ENCODE assay signal across 18 cellular contexts in the genomic region with DNA sequence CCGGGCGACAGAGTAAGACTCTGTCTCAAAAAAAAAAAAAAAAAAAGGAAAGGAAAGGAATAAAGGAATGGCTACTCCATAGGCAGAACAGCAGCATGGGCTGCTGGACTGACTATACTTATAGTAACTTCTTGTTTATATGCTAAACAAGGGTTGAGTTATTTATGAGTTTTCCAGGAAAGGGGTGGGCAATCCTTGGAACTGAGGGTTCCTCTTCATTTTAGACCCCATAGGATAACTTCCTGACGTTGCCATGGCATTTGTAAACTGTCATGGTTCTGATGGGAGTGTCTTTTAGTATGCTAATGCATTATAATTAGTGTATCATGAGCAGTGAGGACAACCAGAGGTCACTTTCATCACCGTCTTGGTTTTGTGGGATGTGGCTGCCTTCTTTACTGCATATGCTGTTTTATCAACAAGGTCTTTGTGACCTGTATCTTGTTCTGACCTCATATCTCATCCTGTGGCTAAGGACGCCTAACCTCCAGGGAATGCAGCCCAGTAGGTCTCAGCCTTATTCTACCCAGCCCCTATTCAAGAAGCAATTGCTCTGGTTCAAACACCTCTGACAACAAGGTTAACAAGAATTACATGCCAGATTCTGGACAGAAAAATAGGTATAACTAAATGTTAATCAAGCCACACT.
DNase-seq lines count a peak whose midpoint lies in the region; ATAC-seq, FAIRE-seq and TF ChIP-seq lines count a peak whose summit lies in the region.
"Had no signal": no experiment of that assay in that cellular context is flagged by ENCODE, and none has a peak within 500 bp of the region (broad histone marks: within the 10 kb centered on the region; RNA-seq: fewer than 3 reads in every experiment).

No MANE protein-coding gene starts in this region.

- CTCF ChIA-PET in K562 (lab: Yijun Ruan, JAX; ENCODE audit: low intra/inter-chr PET ratio) = no interaction called here
- CTCF ChIA-PET in naive thymus-derived CD4-positive, alpha-beta T cell (lab: Charles Lee) = interaction anchor here (0.7 kb wide), 1 partner anchor 719 kb away, joined by 4 read pairs; no protein-coding TSS in a partner anchor

- H3K4ac ChIP-seq in H9 (ENCODE audit: low read depth, low read length) = no peak overlapping the region

- peak overlapping the region; percentile 19 to 85 (median 81); a peak in 6 of 7 replicates for H3K27ac Mint-ChIP-seq in H9
- H3K27ac Mint-ChIP-seq in naive thymus-derived CD4-positive, alpha-beta T cell = no peak overlapping the region
- H3K27ac Mint-ChIP-seq: CD8-positive, alpha-beta T cell; GM23338 had no signal

- no peak overlapping the region for H3K4me3 Mint-ChIP-seq in H9
- no peak overlapping the region for H3K4me3 Mint-ChIP-seq in naive thymus-derived CD4-positive, alpha-beta T cell
- H3K4me3 Mint-ChIP-seq: CD8-positive, alpha-beta T cell; GM23338 had no signal

- no peak overlapping the region for H2BK20ac ChIP-seq in H9 (ENCODE audit: low read depth, low read length, poor library complexity, severe bottlenecking)

- no peak for TF ChIP-seq POLR2A in K562 (conservative IDR thresholded peaks at IDR 0.05)

- DNase-seq in H9 = no peak
- peak; percentile 5 for DNase-seq in NCI-H226
- peak in 1 of 4 experiments; percentile 18 for DNase-seq in K562 (ENCODE audit: extremely low read depth in 1 of 4, low spot score in 3 of 4)
- DNase-seq in naive thymus-derived CD4-positive, alpha-beta T cell = no peak
- DNase-seq in T-helper 2 cell = no peak
- no peak for DNase-seq in posterior vena cava (ENCODE audit: low spot score)
- DNase-seq: Calu3; CD8-positive, alpha-beta T cell; NCI-H1105; NCI-H2081; Right ventricle myocardium superior had no signal

- TF ChIP-seq RAD21 in K562 (CRISPR knock-in tag; conservative IDR thresholded peaks at IDR 0.05 in 1 of 2, IDR thresholded peaks at IDR 0.05 in 1 of 2) = no peak

- no peak overlapping the region for H2BK12ac ChIP-seq in H9 (ENCODE audit: insufficient read length, low read depth, low read length)

- H3K23me2 ChIP-seq in H9 (ENCODE audit: insufficient read length, low read depth, low read length, poor library complexity, severe bottlenecking) = no peaks in the 10 kb centered on the region

- H2BK120ac ChIP-seq in H9 (ENCODE audit: low read depth, low read length, poor library complexity, severe bottlenecking) = no peak overlapping the region

- no peaks in the 10 kb centered on the region for H3K79me1 ChIP-seq in H9 (ENCODE audit: insufficient read depth, low read depth, low read length, poor library complexity, severe bottlenecking)

- no peak for FAIRE-seq in K562 (lab: Jason Lieb, UNC)
- FAIRE-seq: GM12878, GM19239, HTR-8/SVneo had no signal

- H3K4me1 ChIP-seq in H9 (ENCODE audit: insufficient read depth, low read length) (peaks cover 2% of the 10 kb centered on the region; the same call in 1 of the 2 replicates), K562 (replicated peaks in 1 of 2; ENCODE audit: control insufficient read depth in 2 of 2, insufficient read depth in 2 of 2, low read length in 2 of 2) (peaks cover 0 to 4% of the 10 kb centered on the region in 2 experiments; a peak in 2 of 5 replicates)
- no peaks in the 10 kb centered on the region for H3K4me1 ChIP-seq in naive thymus-derived CD4-positive, alpha-beta T cell (ENCODE audit: control insufficient read depth in 2 of 2, insufficient read depth in 2 of 2, low read length in 2 of 2)
- H3K4me1 ChIP-seq: BLaER1 had no signal

- H3K14ac ChIP-seq in H9 (ENCODE audit: insufficient read depth, low read length) = no peak overlapping the region

- TF ChIP-seq CTCF in H9 (conservative IDR thresholded peaks at IDR 0.05) (no peak), K562 (IDR thresholded peaks at IDR 0.05 in 2 of 3, conservative IDR thresholded peaks at IDR 0.05 in 1 of 3; ENCODE audit: insufficient read depth in 2 of 3, low read depth in 1 of 3, low read length in 3 of 3) (no peak)

- in situ Hi-C loops in K562 (cut with MboI) = no loop called here

- H4K91ac ChIP-seq in H9 (ENCODE audit: insufficient read length, low read depth, low read length) = no peak overlapping the region

- H3K9me3 ChIP-seq in H9 (ENCODE audit: control insufficient read depth, low read depth, low read length) = no peaks in the 10 kb centered on the region
- no peaks in the 10 kb centered on the region for H3K9me3 ChIP-seq in K562 (replicated peaks; ENCODE audit: control insufficient read depth, insufficient read depth, low read depth, low read length)
- no peaks in the 10 kb centered on the region for H3K9me3 ChIP-seq in naive thymus-derived CD4-positive, alpha-beta T cell (ENCODE audit: control insufficient read depth in 2 of 3, low read length in 3 of 3)
- H3K9me3 ChIP-seq: BLaER1 had no signal

- intact Hi-C loops in K562 (cut with micrococcal nuclease) (loop anchor here (10.0 kb wide), 1 partner anchor 368 kb away; no protein-coding TSS in a partner anchor), posterior vena cava (cut with DNase I) (loop anchor here (10.0 kb wide), 3 partner anchors 98 to 378 kb away; partner anchors contain the start of gene CABLES1 (in 1 of the 2))
- intact Hi-C loops in naive thymus-derived CD4-positive, alpha-beta T cell (cut with micrococcal nuclease) = no loop called here

- no peak overlapping the region for H2BK15ac ChIP-seq in H9 (ENCODE audit: low read depth, low read length)

- WGBS in H9 (ENCODE audit: extremely low coverage, insufficient read length, low lambda C conversion rate) = no CpG with 5 or more reads among the region's 5 CpGs
- 9% methylated on average over 5 of the region's 5 CpGs for WGBS in K562 (ENCODE audit: insufficient coverage, low coverage, missing lambda C conversion rate)

- H2AK5ac ChIP-seq in H9 (ENCODE audit: insufficient read length, low read length) = no peak overlapping the region

- POLR2A ChIA-PET in K562 (lab: Yijun Ruan, JAX) = no interaction called here
- POLR2A ChIA-PET in naive thymus-derived CD4-positive, alpha-beta T cell (lab: Charles Lee) = no interaction called here

- no peak overlapping the region for H3K4me2 ChIP-seq in H9 (ENCODE audit: insufficient read depth, insufficient read length, low read length)
- no peak overlapping the region for H3K4me2 ChIP-seq in K562 (ENCODE audit: insufficient read depth, low read length)
- H3K4me2 ChIP-seq: BLaER1, GM23338 had no signal

- no peak overlapping the region for H3K23ac ChIP-seq in H9 (ENCODE audit: insufficient read length, low read depth, low read length)

- H2AFZ ChIP-seq in H9 (ENCODE audit: low read length) (no peak overlapping the region), K562 (ENCODE audit: low read depth, low read length) (no peak overlapping the region)

- peaks cover 23 to 26% of the 10 kb centered on the region in 2 experiments for H3K4me1 Mint-ChIP-seq in H9
- H3K4me1 Mint-ChIP-seq in naive thymus-derived CD4-positive, alpha-beta T cell = peaks cover 0 to 25% (median 12%) of the 10 kb centered on the region in 7 donors

- H3K36me3 Mint-ChIP-seq in H9 (ENCODE audit: insufficient read depth in 1 of 3, low read depth in 3 of 3) = peaks cover 0 to 3% (median 2%) of the 10 kb centered on the region in 3 experiments; a peak in 3 of 7 replicates
- H3K36me3 Mint-ChIP-seq in naive thymus-derived CD4-positive, alpha-beta T cell = peaks cover 0 to 4% (median 0%) of the 10 kb centered on the region in 5 donors
- H3K36me3 Mint-ChIP-seq: CD8-positive, alpha-beta T cell had no signal

- H3K27me3 Mint-ChIP-seq in H9 (ENCODE audit: low read depth) = no peaks in the 10 kb centered on the region; the same call in 1 of the 2 replicates
- peaks cover 0 to 2% (median 0%) of the 10 kb centered on the region in 5 donors for H3K27me3 Mint-ChIP-seq in naive thymus-derived CD4-positive, alpha-beta T cell

- peaks cover 0 to 7% of the 10 kb centered on the region in 2 experiments; a peak in 3 of 5 replicates for H3K9me3 Mint-ChIP-seq in H9
- no peaks in the 10 kb centered on the region for H3K9me3 Mint-ChIP-seq in naive thymus-derived CD4-positive, alpha-beta T cell
- H3K9me3 Mint-ChIP-seq: CD8-positive, alpha-beta T cell; GM23338 had no signal

- no peaks in the 10 kb centered on the region for H3K9me1 ChIP-seq in K562 (ENCODE audit: control insufficient read depth, insufficient read depth, low read length)

- H3K27me3 ChIP-seq in H9 (ENCODE audit: insufficient read depth, low read length) (no peaks in the 10 kb centered on the region), K562 (ENCODE audit: control insufficient read depth in 2 of 2, insufficient read depth in 2 of 2, low read length in 2 of 2) (peaks cover 0 to 8% of the 10 kb centered on the region in 2 experiments; a peak in 1 of 5 replicates)
- H3K27me3 ChIP-seq in naive thymus-derived CD4-positive, alpha-beta T cell (ENCODE audit: control insufficient read depth in 2 of 2, insufficient read depth in 2 of 2, low read length in 2 of 2) = no peaks in the 10 kb centered on the region
- H3K27me3 ChIP-seq: BLaER1 had no signal

- H3K79me2 ChIP-seq in H9 (ENCODE audit: insufficient read depth, low read length) (no peaks in the 10 kb centered on the region), K562 (ENCODE audit: control insufficient read depth, insufficient read depth, low read length) (no peaks in the 10 kb centered on the region)

- H3K9ac ChIP-seq in H9 (ENCODE audit: extremely low read depth, insufficient read length, low read length) (no peak overlapping the region), K562 (ENCODE audit: insufficient read depth in 1 of 2, low read depth in 2 of 2, low read length in 2 of 2) (no peak overlapping the region)
- H3K9ac ChIP-seq: BLaER1 had no signal

- BruUV-seq in K562 (replicated peaks; lab: Mats Ljungman, UMichigan) = no TSS peak

- TF ChIP-seq EP300 in K562 (IDR thresholded peaks at IDR 0.05; ENCODE audit: low read length) = no peak

- H3K36me3 ChIP-seq in K562 (ENCODE audit: control insufficient read depth, insufficient read depth, low read length) = no peaks in the 10 kb centered on the region
- H3K36me3 ChIP-seq in naive thymus-derived CD4-positive, alpha-beta T cell (ENCODE audit: control insufficient read depth in 2 of 3, insufficient read depth in 3 of 3, low read length in 3 of 3) = no peaks in the 10 kb centered on the region
- H3K36me3 ChIP-seq: BLaER1 had no signal

- H3K18ac ChIP-seq in H9 (ENCODE audit: insufficient read length, low read depth, low read length) = no peak overlapping the region

- H3K4me3 ChIP-seq in K562 = no peak overlapping the region
- H3K4me3 ChIP-seq in naive thymus-derived CD4-positive, alpha-beta T cell (ENCODE audit: low read length) = no peak overlapping the region
- H3K4me3 ChIP-seq: BLaER1, GM12878, GM23338 had no signal

- ATAC-seq in K562 = no peak; the same call in 1 of the 3 replicates
- ATAC-seq in naive thymus-derived CD4-positive, alpha-beta T cell = peak; percentile 50
- ATAC-seq in GM21786 (IDR thresholded peaks at IDR 0.05; ENCODE audit: unreplicated experiment) = no peak
- ATAC-seq: CD8-positive, alpha-beta T cell; GM12878; HCT116 had no signal

- no peak overlapping the region for H3T11ph ChIP-seq in H9 (ENCODE audit: low read length)

- no peaks in the 10 kb centered on the region for H4K20me1 ChIP-seq in H9 (ENCODE audit: control insufficient read depth, insufficient read depth, insufficient read length)
- H4K20me1 ChIP-seq in K562 (replicated peaks; ENCODE audit: control insufficient read depth, insufficient read depth, low read length) = no peaks in the 10 kb centered on the region
- H4K20me1 ChIP-seq: BLaER1 had no signal

- H4K8ac ChIP-seq in H9 (replicated peaks; ENCODE audit: insufficient read length, low read depth, low read length) = no peak overlapping the region

- H3K27ac ChIP-seq in H9 (ENCODE audit: insufficient read length, low read depth, low read length) = no peak overlapping the region
- no peak overlapping the region for H3K27ac ChIP-seq in K562 (ENCODE audit: extremely low read depth, low read depth, low read length)
- no peak overlapping the region for H3K27ac ChIP-seq in naive thymus-derived CD4-positive, alpha-beta T cell (ENCODE audit: low read depth, low read length)
- H3K27ac ChIP-seq: BLaER1 had no signal

- no peak overlapping the region for H3K56ac ChIP-seq in H9 (ENCODE audit: insufficient read length, low read depth, low read length)

- H2BK5ac ChIP-seq in H9 (ENCODE audit: insufficient read length, low read length) = no peak overlapping the region

- H4K5ac ChIP-seq in H9 (ENCODE audit: insufficient read length, low read depth, low read length) = no peak overlapping the region

Comparison
In these comparisons a context has a peak if more than half of its experiments do, and no peak if none do; other contexts are left out.
1. H3K27ac Mint-ChIP-seq: peak in H9 (3 of 3); none in naive thymus-derived CD4-positive, alpha-beta T cell (0 of 9).
2. intact Hi-C loops: an anchor here in K562 (10.0 kb wide) and posterior vena cava (10.0 kb wide); none called in naive thymus-derived CD4-positive, alpha-beta T cell.